1 cellular context compared by ENCODE assay signal in the genomic region with DNA sequence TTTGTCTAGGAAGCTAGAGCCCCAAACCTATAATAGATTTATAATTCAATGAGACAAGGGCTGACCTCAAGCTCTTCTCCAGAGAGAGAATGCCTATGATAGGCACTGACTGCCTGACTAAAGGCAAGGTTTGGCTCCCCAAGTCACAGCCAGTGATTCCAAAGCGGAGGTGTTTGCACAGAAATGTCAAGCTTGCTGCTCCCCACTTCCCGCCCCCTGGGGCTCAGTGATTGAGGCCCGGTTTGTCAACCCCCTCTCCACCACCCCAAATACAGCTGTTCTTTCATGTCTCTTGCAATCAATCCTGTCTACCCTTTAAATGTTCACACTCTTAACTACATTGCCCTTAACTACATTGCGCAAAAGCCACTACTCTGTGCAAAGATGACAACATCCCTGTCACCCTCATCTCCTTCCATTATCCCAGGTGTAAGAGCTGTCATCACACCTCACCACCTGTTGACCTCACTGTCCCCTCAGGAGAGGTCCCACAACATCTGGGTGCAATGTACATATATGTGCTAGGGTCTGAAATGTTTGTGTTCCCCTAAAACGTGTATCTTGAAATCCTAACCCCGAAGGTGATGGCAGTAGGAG.
TF ChIP-seq lines count a peak whose summit lies in the region.

No MANE protein-coding gene starts in this region.

TF ChIP-seq in HEK293, 187 proteins besides CTCF, POLR2A, EP300 and RAD21 (continued from another document):
- no peak for TF ChIP-seq ZNF280C (tag by site-specific recombination; IDR thresholded peaks at IDR 0.05)
- TF ChIP-seq, protein P1, sequence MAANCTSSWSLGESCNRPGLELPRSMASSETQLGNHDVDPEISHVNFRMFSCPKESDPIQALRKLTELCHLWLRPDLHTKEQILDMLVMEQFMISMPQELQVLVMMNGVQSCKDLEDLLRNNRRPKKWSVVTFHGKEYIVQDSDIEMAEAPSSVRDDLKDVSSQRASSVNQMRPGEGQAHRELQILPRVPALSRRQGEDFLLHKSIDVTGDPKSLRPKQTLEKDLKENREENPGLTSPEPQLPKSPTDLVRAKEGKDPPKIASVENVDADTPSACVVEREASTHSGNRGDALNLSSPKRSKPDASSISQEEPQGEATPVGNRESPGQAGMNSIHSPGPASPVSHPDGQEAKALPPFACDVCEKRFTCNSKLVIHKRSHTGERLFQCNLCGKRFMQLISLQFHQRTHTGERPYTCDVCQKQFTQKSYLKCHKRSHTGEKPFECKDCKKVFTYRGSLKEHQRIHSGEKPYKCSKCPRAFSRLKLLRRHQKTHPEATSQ (tag by site-specific recombination; IDR thresholded peaks at IDR 0.05), result no peak
- TF ChIP-seq ZNF629 (tag by site-specific recombination; IDR thresholded peaks at IDR 0.05), result no peak
- TF ChIP-seq, protein P2, sequence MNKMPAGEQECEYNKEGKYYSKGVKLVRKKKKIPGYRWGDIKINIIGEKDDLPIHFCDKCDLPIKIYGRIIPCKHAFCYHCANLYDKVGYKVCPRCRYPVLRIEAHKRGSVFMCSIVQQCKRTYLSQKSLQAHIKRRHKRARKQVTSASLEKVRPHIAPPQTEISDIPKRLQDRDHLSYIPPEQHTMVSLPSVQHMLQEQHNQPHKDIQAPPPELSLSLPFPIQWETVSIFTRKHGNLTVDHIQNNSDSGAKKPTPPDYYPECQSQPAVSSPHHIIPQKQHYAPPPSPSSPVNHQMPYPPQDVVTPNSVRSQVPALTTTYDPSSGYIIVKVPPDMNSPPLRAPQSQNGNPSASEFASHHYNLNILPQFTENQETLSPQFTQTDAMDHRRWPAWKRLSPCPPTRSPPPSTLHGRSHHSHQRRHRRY (tag by site-specific recombination; IDR thresholded peaks at IDR 0.05), result no peak
TF ChIP-seq in HEK293: peak in this region for 2.
